ENCODE assay signal across 1 cellular context in genomic region chr1:232999960-233000625, GRCh38.
TF ChIP-seq lines count a peak whose summit lies in the region.

No MANE protein-coding gene starts in this region.

TF ChIP-seq in SK-N-SH, 30 proteins besides CTCF, POLR2A, EP300 and RAD21 (continued from another document):
- TF ChIP-seq FOSL2 (IDR thresholded peaks at IDR 0.05; ENCODE audit: borderline replicate concordance, low read depth) (no peak), YY1 (IDR thresholded peaks at IDR 0.05; ENCODE audit: low read depth) (no peak), USF2 (IDR thresholded peaks at IDR 0.05; ENCODE audit: borderline replicate concordance, low read depth, low read length) (no peak)
TF ChIP-seq in SK-N-SH: peak in this region for 0.
